ENCODE assay signal across 8 cellular contexts in genomic region chr3:20041197-20041780, GRCh38. TPM values are rescaled to one million over a fixed set of nuclear protein-coding genes. Genes with fewer than 3 reads are reported as not detected.
A peak's percentile ranks its signal among the peaks of the same experiment; 100 is the strongest.
DNase-seq lines count a peak whose midpoint lies in the region; ATAC-seq, FAIRE-seq and TF ChIP-seq lines count a peak whose summit lies in the region.

No MANE protein-coding gene starts in this region.

- peak; percentile 19 for DNase-seq in NCI-H128 (lab: John Stamatoyannopoulos, UW; ENCODE audit: unreplicated experiment)
- DNase-seq in WERI-Rb-1, result peak; percentile 90
- DNase-seq in bronchial epithelial cell (ENCODE audit: low read depth), result peak; percentile 53
- DNase-seq in inferior parietal cortex (ENCODE audit: extremely low spot score), result peak; percentile 83
- peak; percentile 96 for DNase-seq in spleen
- no peak for DNase-seq in NCI-H1436 treated with DMSO at 0.1 percent for 48 hours (lab: John Stamatoyannopoulos, UW)

- ATAC-seq in GM18502 (IDR thresholded peaks at IDR 0.05; ENCODE audit: poor library complexity, unreplicated experiment) (peak; percentile 53), HG02763 (IDR thresholded peaks at IDR 0.05; ENCODE audit: unreplicated experiment) (peak; percentile 43)

- H3K4me3 ChIP-seq in WERI-Rb-1 (ENCODE audit: low read depth, low read length) (peak overlapping the region; percentile 79), bronchial epithelial cell (ENCODE audit: low read depth, low read length) (peak overlapping the region; percentile 70), spleen (peak overlapping the region; percentile 66 to 93 (median 82))

- no peak for TF ChIP-seq CTCF in WERI-Rb-1 (IDR thresholded peaks at IDR 0.05; ENCODE audit: low read depth, low read length)
- TF ChIP-seq CTCF in bronchial epithelial cell (IDR thresholded peaks at IDR 0.05; ENCODE audit: insufficient read depth, low read length, severe bottlenecking), result no peak
- TF ChIP-seq CTCF in spleen (IDR thresholded peaks at IDR 0.05 in 8 of 11, conservative IDR thresholded peaks at IDR 0.05 in 3 of 11), result no peak

- H3K27me3 ChIP-seq in WERI-Rb-1 (ENCODE audit: insufficient read depth, low read depth, severe bottlenecking) (no peaks in the 10 kb centered on the region), bronchial epithelial cell (ENCODE audit: control insufficient read depth, insufficient read depth, low read length) (no peaks in the 10 kb centered on the region), spleen (replicated peaks in 1 of 7) (no peaks in the 10 kb centered on the region)

- H3K4me1 ChIP-seq in spleen, result peaks cover 40 to 73% (median 55%) of the 10 kb centered on the region in 6 donors

- TF ChIP-seq POLR2A in spleen (IDR thresholded peaks at IDR 0.05), result peak in 1 of 3 donors; percentile 37

- H3K9me3 ChIP-seq in WERI-Rb-1 (ENCODE audit: severe bottlenecking), result no peaks in the 10 kb centered on the region
- no peaks in the 10 kb centered on the region for H3K9me3 ChIP-seq in spleen

- FAIRE-seq in bronchial epithelial cell (lab: Jason Lieb, UNC), result no peak

- H3K27ac ChIP-seq in WERI-Rb-1 (peak overlapping the region; percentile 89), spleen (peak overlapping the region; percentile 74 to 99 (median 98))

- 0 to 1% (median 0%) methylated on average over 24 to 28 of the region's 28 CpGs for WGBS in spleen, 5 donors

- intact Hi-C loops in spleen (cut with DNase I; ENCODE audit: low total_unique reads), result loop anchor here (5.0 to 10.0 kb wide), 2 partner anchors 96 to 146 kb away; partner anchors contain the start of genes RAB5A and SGO1

- H3K36me3 ChIP-seq in WERI-Rb-1 (peaks cover 5% of the 10 kb centered on the region), bronchial epithelial cell (ENCODE audit: control insufficient read depth, insufficient read depth, low read length) (no peaks in the 10 kb centered on the region), spleen (no peaks in the 10 kb centered on the region)

RNA-seq across cellular contexts. Expression of gene KAT2B, which starts 1.0 kb away (rescaled TPM):
- total RNA-seq in bronchial epithelial cell (1.6 and 5.8 TPM in 2 replicates), spleen (10 to 100 TPM; 39.1 to 64.3 (median 58.0) TPM)
- polyA plus RNA-seq in spleen, result 10 to 100 TPM; 13.6 to 17.6 (median 14.9) TPM

RNA-seq across cellular contexts. Expression of gene PP2D1, which starts 29.2 kb away (rescaled TPM):
- total RNA-seq in bronchial epithelial cell (not detected in 2 replicates), spleen (not detected)
- not detected for polyA plus RNA-seq in spleen
